In genomic region chr4:80608285-80608980, GRCh38 we compare ENCODE assay signal across 31 cellular contexts.
DNase-seq lines count a peak whose midpoint lies in the region; ATAC-seq and TF ChIP-seq lines count a peak whose summit lies in the region.
"Had no signal": no experiment of that assay in that cellular context is flagged by ENCODE, and none has a peak within 500 bp of the region (broad histone marks: within the 10 kb centered on the region; RNA-seq: fewer than 3 reads in every experiment).

No MANE protein-coding gene starts in this region.

- H3K4me1 ChIP-seq in OCI-LY1 (ENCODE audit: insufficient read depth, low read length, severe bottlenecking) = peaks cover 76% of the 10 kb centered on the region
- H3K4me1 ChIP-seq in upper lobe of right lung = no peaks in the 10 kb centered on the region
- H3K4me1 ChIP-seq in left ventricle myocardium inferior = no peaks in the 10 kb centered on the region
- H3K4me1 ChIP-seq: heart right ventricle, tibial artery had no signal

- H3K79me2 ChIP-seq in OCI-LY1 (ENCODE audit: insufficient read depth, low read length) = no peaks in the 10 kb centered on the region

- TF ChIP-seq CTCF in OCI-LY1 (IDR thresholded peaks at IDR 0.05; ENCODE audit: low read length) (no peak), upper lobe of right lung (IDR thresholded peaks at IDR 0.05) (no peak), left ventricle myocardium inferior (IDR thresholded peaks at IDR 0.05; ENCODE audit: borderline replicate concordance) (no peak)

- H3K9ac ChIP-seq in OCI-LY1 (ENCODE audit: low read length) = no peak overlapping the region

- no peaks in the 10 kb centered on the region for H4K20me1 ChIP-seq in OCI-LY1 (ENCODE audit: insufficient read depth, low read length)

- H2AFZ ChIP-seq in OCI-LY1 (ENCODE audit: low read length) = no peak overlapping the region

- intact Hi-C loops in upper lobe of right lung (cut with DNase I) = no loop called here
- intact Hi-C loops in left ventricle myocardium inferior (cut with micrococcal nuclease) = no loop called here

- no peaks in the 10 kb centered on the region; the same call in 1 of the 2 replicates for H3K36me3 ChIP-seq in OCI-LY1 (ENCODE audit: insufficient read depth, low read length)
- H3K36me3 ChIP-seq in upper lobe of right lung = no peaks in the 10 kb centered on the region
- no peaks in the 10 kb centered on the region for H3K36me3 ChIP-seq in left ventricle myocardium inferior
- H3K36me3 ChIP-seq: heart right ventricle, Peyer's patch, spleen, tibial artery had no signal

- ATAC-seq in upper lobe of right lung = no peak
- ATAC-seq: activated CD4-positive, alpha-beta T cell treated with anti-CD3 and anti-CD28 coated beads for 36 hours; activated CD8-positive, alpha-beta T cell treated with anti-CD3 and anti-CD28 coated beads for 36 hours; CD8-positive, alpha-beta T cell; heart right ventricle had no signal

- H3K4me3 ChIP-seq in OCI-LY1 (ENCODE audit: low read depth, low read length, poor library complexity, severe bottlenecking) (no peak overlapping the region), upper lobe of right lung (no peak overlapping the region), left ventricle myocardium inferior (no peak overlapping the region)
- H3K4me3 ChIP-seq: heart right ventricle, Peyer's patch, spleen, tibial artery had no signal

- no peaks in the 10 kb centered on the region for H3K27me3 ChIP-seq in OCI-LY1 (ENCODE audit: insufficient read depth, low read length)
- H3K27me3 ChIP-seq in upper lobe of right lung = no peaks in the 10 kb centered on the region
- H3K27me3 ChIP-seq in left ventricle myocardium inferior (ENCODE audit: low read depth) = no peaks in the 10 kb centered on the region
- H3K27me3 ChIP-seq: heart right ventricle, Peyer's patch, spleen, tibial artery had no signal

- H3K9me3 ChIP-seq in OCI-LY1 (ENCODE audit: low read length) = 0 out of 2 replicates have a peak, but pooled peaks cover 5% of the 10 kb centered on the region
- H3K9me3 ChIP-seq in upper lobe of right lung = no peaks in the 10 kb centered on the region
- H3K9me3 ChIP-seq in left ventricle myocardium inferior (replicated peaks) = no peaks in the 10 kb centered on the region
- H3K9me3 ChIP-seq: Peyer's patch, spleen, tibial artery had no signal

- H3K9me2 ChIP-seq in OCI-LY1 (ENCODE audit: low read depth, low read length) = no peaks in the 10 kb centered on the region

- H3K27ac ChIP-seq in OCI-LY1 (ENCODE audit: low read depth, low read length, poor library complexity, severe bottlenecking) = peak overlapping the region; percentile 99
- no peak overlapping the region for H3K27ac ChIP-seq in upper lobe of right lung
- H3K27ac ChIP-seq in left ventricle myocardium inferior (replicated peaks) = no peak overlapping the region
- H3K27ac ChIP-seq: heart right ventricle, Peyer's patch, spleen, tibial artery, VCaP had no signal

- DNase-seq in GM03348 (ENCODE audit: low spot score) = peak; percentile 25
- peak; percentile 67 for DNase-seq in fibroblast of gingiva (ENCODE audit: low read depth)
- DNase-seq in stromal cell of bone marrow (ENCODE audit: low read depth) = peak; percentile 21
- DNase-seq in upper lobe of right lung = no peak
- DNase-seq in left ventricle myocardium inferior = no peak
- DNase-seq in NCI-H2227 treated with DMSO at 0.1 percent for 48 hours (lab: John Stamatoyannopoulos, UW) = no peak
- DNase-seq: activated CD4-positive, alpha-beta T cell treated with anti-CD3 and anti-CD28 coated beads for 36 hours; activated CD8-positive, alpha-beta memory T cell treated with anti-CD3 and anti-CD28 coated beads, Interleukin-2, amount 50 U/mL, for 48 hours; activated CD8-positive, alpha-beta T cell treated with anti-CD3 and anti-CD28 coated beads for 36 hours; activated naive CD4-positive, alpha-beta T cell treated with Interleukin-2 at 50 U/mL for 16 hours; amniotic stem cell; CD8-positive, alpha-beta T cell; EL; foreskin melanocyte; H9; heart right ventricle; kidney; MV-4-11; NCI-H1436; NCI-H2081; NCI-H345; NCI-H69; Peyer's patch; SHP77 treated with DMSO at 0.1 percent for 48 hours; spleen; stimulated activated CD8-positive, alpha-beta memory T cell treated with anti-CD3 and anti-CD28 coated beads, Interleukin-4, amount 100 ng/mL, for 48 hours; SW 1271; T-helper 9 cell; tibial artery had no signal

- H3F3A ChIP-seq in OCI-LY1 (ENCODE audit: insufficient read depth, low read length) = peaks cover 15% of the 10 kb centered on the region

- no peak overlapping the region for H3K4me2 ChIP-seq in OCI-LY1 (ENCODE audit: low read length)

Comparison
In these comparisons a context has a peak if more than half of its experiments do, and no peak if none do; other contexts are left out.
1. DNase-seq: peak in GM03348 (single experiment), fibroblast of gingiva (single experiment) and stromal cell of bone marrow (single experiment); none in upper lobe of right lung (single experiment), left ventricle myocardium inferior (single experiment) and NCI-H2227 treated with DMSO at 0.1 percent for 48 hours (single experiment).